Comparison of ENCODE assay signal across 8 cellular contexts in genomic region chr10:64733980-64734379, GRCh38.
DNase-seq lines count a peak whose midpoint lies in the region; ATAC-seq and TF ChIP-seq lines count a peak whose summit lies in the region.

No MANE protein-coding gene starts in this region.

- no peaks in the 10 kb centered on the region for H3K79me2 ChIP-seq in Karpas-422 (ENCODE audit: low read length)

- H3K27ac ChIP-seq in Karpas-422 (ENCODE audit: low read length) (0 out of 2 replicates have a peak overlapping the region, but pooled peaks have one; percentile 34), brain microvascular endothelial cell (no peak overlapping the region)

- ATAC-seq in GM18867 (IDR thresholded peaks at IDR 0.05; ENCODE audit: unreplicated experiment) (peak; percentile 57), GM21447 (IDR thresholded peaks at IDR 0.05; ENCODE audit: unreplicated experiment) (no peak), Right ventricle myocardium superior (ENCODE audit: poor library complexity) (no peak)
- no peak for ATAC-seq in effector memory CD8-positive, alpha-beta T cell (replicated peaks)

- peaks cover 8% of the 10 kb centered on the region for H3K4me1 ChIP-seq in Karpas-422 (ENCODE audit: low read length)

- H3K4me3 Mint-ChIP-seq in osteocyte (ENCODE audit: unreplicated experiment), result no peak overlapping the region
- H3K4me3 Mint-ChIP-seq in effector memory CD8-positive, alpha-beta T cell, result no peak overlapping the region

- H3K36me3 Mint-ChIP-seq in osteocyte (ENCODE audit: unreplicated experiment), result no peaks in the 10 kb centered on the region
- H3K36me3 Mint-ChIP-seq in effector memory CD8-positive, alpha-beta T cell (ENCODE audit: insufficient read depth), result no peaks in the 10 kb centered on the region

- H3K4me3 ChIP-seq in Karpas-422 (ENCODE audit: low read length) (no peak overlapping the region), brain microvascular endothelial cell (ENCODE audit: low read depth, low read length) (no peak overlapping the region)

- H3K27ac Mint-ChIP-seq in osteocyte (ENCODE audit: unreplicated experiment), result no peak overlapping the region
- H3K27ac Mint-ChIP-seq in effector memory CD8-positive, alpha-beta T cell, result no peak overlapping the region

- no peak overlapping the region for H3K4me2 ChIP-seq in Karpas-422 (ENCODE audit: low read depth, low read length, poor library complexity, severe bottlenecking)

- H3K9me3 ChIP-seq in Karpas-422 (ENCODE audit: low read length), result peaks cover 7% of the 10 kb centered on the region; the same call in 1 of the 2 replicates

- in situ Hi-C loops in brain microvascular endothelial cell (cut with HindIII; ENCODE audit: low pct_ligation_motif_present, low sequenced_read_pairs), result no loop called here

- peaks cover 5% of the 10 kb centered on the region for H3K9me3 Mint-ChIP-seq in osteocyte (ENCODE audit: unreplicated experiment)
- peaks cover 9 to 12% of the 10 kb centered on the region in 2 donors for H3K9me3 Mint-ChIP-seq in effector memory CD8-positive, alpha-beta T cell

- H3K27me3 ChIP-seq in Karpas-422 (ENCODE audit: low read length), result no peaks in the 10 kb centered on the region
- H3K27me3 ChIP-seq in brain microvascular endothelial cell (replicated peaks), result no peaks in the 10 kb centered on the region

- DNase-seq in Karpas-422, result peak; percentile 85
- DNase-seq in brain microvascular endothelial cell, result peak; percentile 35
- no peak for DNase-seq in osteocyte (ENCODE audit: extremely low spot score, unreplicated experiment)
- DNase-seq in effector memory CD8-positive, alpha-beta T cell, result no peak
- no peak for DNase-seq in activated effector memory CD4-positive, alpha-beta T cell treated with Interleukin-2 at 50 U/mL for 16 hours
- DNase-seq in Right ventricle myocardium superior, result no peak

- intact Hi-C loops in Right ventricle myocardium superior (cut with DNase I), result no loop called here

- H4K20me1 ChIP-seq in Karpas-422 (ENCODE audit: insufficient read depth, low read depth, low read length), result no peaks in the 10 kb centered on the region

- H3K36me3 ChIP-seq in Karpas-422 (ENCODE audit: insufficient read depth, low read length) (no peaks in the 10 kb centered on the region), brain microvascular endothelial cell (replicated peaks) (no peaks in the 10 kb centered on the region)

- no peaks in the 10 kb centered on the region for H3K9me2 ChIP-seq in Karpas-422 (replicated peaks; ENCODE audit: insufficient read depth, low read length)

- H3K9ac ChIP-seq in Karpas-422 (ENCODE audit: low read length), result no peak overlapping the region

- H2AFZ ChIP-seq in Karpas-422 (ENCODE audit: low read length), result peak overlapping the region; percentile 39; the same call in 1 of the 2 replicates

- TF ChIP-seq CTCF in brain microvascular endothelial cell (IDR thresholded peaks at IDR 0.05; ENCODE audit: low read depth, low read length, missing control alignments), result peak; percentile 49
- TF ChIP-seq CTCF in osteocyte (IDR thresholded peaks at IDR 0.05), result peak; percentile 54

- H3K27me3 Mint-ChIP-seq in osteocyte (ENCODE audit: unreplicated experiment), result peaks cover 6% of the 10 kb centered on the region
- H3K27me3 Mint-ChIP-seq in effector memory CD8-positive, alpha-beta T cell, result no peaks in the 10 kb centered on the region

- peaks cover 2% of the 10 kb centered on the region for H3K4me1 Mint-ChIP-seq in osteocyte (ENCODE audit: unreplicated experiment)
- H3K4me1 Mint-ChIP-seq in effector memory CD8-positive, alpha-beta T cell (ENCODE audit: low read depth in 2 of 2), result no peaks in the 10 kb centered on the region

Comparison
In these comparisons a context has a peak if more than half of its experiments do, and no peak if none do; other contexts are left out.
1. DNase-seq: peak in Karpas-422 (single experiment) and brain microvascular endothelial cell (single experiment); none in osteocyte (single experiment), effector memory CD8-positive, alpha-beta T cell (0 of 3), activated effector memory CD4-positive, alpha-beta T cell treated with Interleukin-2 at 50 U/mL for 16 hours (single experiment) and Right ventricle myocardium superior (single experiment).